In the genomic region with DNA sequence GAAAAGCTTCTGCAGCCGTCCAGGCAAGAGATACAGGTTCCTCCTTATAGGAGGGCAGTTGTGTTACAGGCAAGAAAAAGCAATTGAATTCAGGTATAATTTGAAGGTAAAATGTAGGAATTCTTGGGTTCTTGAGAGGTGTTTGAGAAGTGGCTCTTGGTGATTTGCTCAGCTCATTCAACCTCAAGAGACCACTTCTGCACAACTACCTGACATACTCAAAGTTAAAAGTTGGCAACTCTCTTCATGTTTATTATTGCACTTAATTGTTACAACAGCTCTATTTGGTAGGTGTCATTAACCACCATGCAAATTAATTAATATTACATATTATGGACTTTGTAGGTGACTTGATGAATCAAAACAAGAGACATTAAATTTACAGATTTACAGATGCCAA, we compare ENCODE assay signal across 23 cellular contexts.
DNase-seq lines count a peak whose midpoint lies in the region; FAIRE-seq and TF ChIP-seq lines count a peak whose summit lies in the region.
"Had no signal": no experiment of that assay in that cellular context is flagged by ENCODE, and none has a peak within 500 bp of the region (broad histone marks: within the 10 kb centered on the region; RNA-seq: fewer than 3 reads in every experiment).

No MANE protein-coding gene starts in this region.

- peak; percentile 31 for DNase-seq in DMS79 treated with DMSO at 0.1 percent for 48 hours (lab: John Stamatoyannopoulos, UW)
- DNase-seq in DMS79 (lab: John Stamatoyannopoulos, UW), result no peak
- peak; percentile 19 for DNase-seq in NCI-H510A treated with DMSO at 0.1 percent for 48 hours (lab: John Stamatoyannopoulos, UW)
- DNase-seq in NCI-H510A (lab: John Stamatoyannopoulos, UW), result no peak
- no peak for DNase-seq in urothelium cell line (ENCODE audit: low spot score)
- DNase-seq in foreskin fibroblast, result no peak
- DNase-seq: 8988T; ACHN; AML-193; BE2C; CD4-positive, alpha-beta T cell; CD8-positive, alpha-beta memory T cell; DMS 273 treated with DMSO at 0.1 percent for 48 hours; GF-D8; GM23248; H7; HCEC 1CT had no signal

- FAIRE-seq in urothelium cell line (lab: Jason Lieb, UNC), result peak; percentile 48
- FAIRE-seq: A549, D721Med, GM12891, GM18507, H1 had no signal

- no peak for TF ChIP-seq CTCF in foreskin fibroblast (IDR thresholded peaks at IDR 0.05; ENCODE audit: low read depth, low read length)

- no peak overlapping the region for H3K4me3 ChIP-seq in foreskin fibroblast (ENCODE audit: low read depth in 1 of 2, low read length in 2 of 2)
- H3K4me3 ChIP-seq: A549; BLaER1 treated with 17β-estradiol and CSF1 and Interleukin-3, amounts not matched to agents 10 nM and 100 nM; GM23248 had no signal

Comparison
In these comparisons a context has a peak if more than half of its experiments do, and no peak if none do; other contexts are left out.
1. DNase-seq: peak in DMS79 treated with DMSO at 0.1 percent for 48 hours (single experiment) and NCI-H510A treated with DMSO at 0.1 percent for 48 hours (single experiment); none in DMS79 (single experiment), NCI-H510A (single experiment), urothelium cell line (single experiment) and foreskin fibroblast (0 of 2).